In genomic region chr2:189221811-189222210, GRCh38 we compare ENCODE assay signal across 16 cellular contexts. TPM values are rescaled to one million over a fixed set of nuclear protein-coding genes. Genes with fewer than 3 reads are reported as not detected.
A peak's percentile ranks its signal among the peaks of the same experiment; 100 is the strongest.
DNase-seq lines count a peak whose midpoint lies in the region; TF ChIP-seq lines count a peak whose summit lies in the region.
"Had no signal": no experiment of that assay in that cellular context is flagged by ENCODE, and none has a peak within 500 bp of the region (broad histone marks: within the 10 kb centered on the region; RNA-seq: fewer than 3 reads in every experiment).

No MANE protein-coding gene starts in this region.

- H3K9me3 ChIP-seq in Loucy (ENCODE audit: insufficient read depth, low read depth, low read length) (no peaks in the 10 kb centered on the region), tibial nerve (peaks cover 0 to 2% (median 0%) of the 10 kb centered on the region in 4 donors)
- H3K9me3 ChIP-seq: gastroesophageal sphincter had no signal

- H4K20me1 ChIP-seq in Loucy (ENCODE audit: insufficient read depth, low read length, poor library complexity, severe bottlenecking) = no peaks in the 10 kb centered on the region

- no peak for TF ChIP-seq EP300 in tibial nerve (IDR thresholded peaks at IDR 0.05)

- no peak for TF ChIP-seq CTCF in Loucy (conservative IDR thresholded peaks at IDR 0.05; ENCODE audit: low read length)
- no peak for TF ChIP-seq CTCF in brain microvascular endothelial cell (IDR thresholded peaks at IDR 0.05; ENCODE audit: low read depth, low read length, missing control alignments)
- no peak for TF ChIP-seq CTCF in tibial nerve (IDR thresholded peaks at IDR 0.05)

- H3K4me3 ChIP-seq in ACC112 (ENCODE audit: low read depth, low read length) (peak overlapping the region; percentile 12; the same call in 1 of the 2 replicates), Loucy (ENCODE audit: low read length, poor library complexity, severe bottlenecking) (no peak overlapping the region), brain microvascular endothelial cell (ENCODE audit: low read depth, low read length) (no peak overlapping the region), tibial nerve (no peak overlapping the region)
- H3K4me3 ChIP-seq: gastroesophageal sphincter, GM23338 had no signal

- peak overlapping the region; percentile 38 for H2AFZ ChIP-seq in ACC112 (ENCODE audit: low read length, unreplicated experiment)
- H2AFZ ChIP-seq in Loucy (ENCODE audit: low read length) = no peak overlapping the region
- H2AFZ ChIP-seq: GM23338 had no signal

- peak overlapping the region; percentile 47 for H3K4me2 ChIP-seq in Loucy (ENCODE audit: low read depth, low read length, poor library complexity, severe bottlenecking)
- H3K4me2 ChIP-seq: GM23338 had no signal

- H3K4me1 ChIP-seq in ACC112 (ENCODE audit: control insufficient read depth, insufficient read depth, low read length, unreplicated experiment) (peaks cover 24% of the 10 kb centered on the region), Loucy (ENCODE audit: insufficient read depth, low read length, poor library complexity, severe bottlenecking) (peaks cover 42% of the 10 kb centered on the region), tibial nerve (peaks cover 0 to 10% (median 3%) of the 10 kb centered on the region in 4 donors)

- TF ChIP-seq POLR2A in tibial nerve (IDR thresholded peaks at IDR 0.05) = no peak

- peaks cover 3% of the 10 kb centered on the region; the same call in 1 of the 2 replicates for H3F3A ChIP-seq in Loucy (ENCODE audit: low read depth)

- H3K27ac ChIP-seq in ACC112 (ENCODE audit: low read depth, low read length) = peak overlapping the region; percentile 85
- peak overlapping the region; percentile 38 for H3K27ac ChIP-seq in brain microvascular endothelial cell
- peak overlapping the region in 2 of 4 donors; percentile 19 to 38 for H3K27ac ChIP-seq in tibial nerve
- no peak overlapping the region for H3K27ac ChIP-seq in caudate nucleus (ENCODE audit: low read depth, low read length)
- H3K27ac ChIP-seq: gastroesophageal sphincter had no signal

- DNase-seq in brain microvascular endothelial cell = no peak
- peak; percentile 54 for DNase-seq in iris pigment epithelial cell (ENCODE audit: low read depth)
- no peak for DNase-seq in tibial nerve (ENCODE audit: low spot score in 2 of 2)
- no peak for DNase-seq in caudate nucleus (lab: John Stamatoyannopoulos, UW)
- DNase-seq in T-helper 1 cell = no peak
- no peak for DNase-seq in D341Med (ENCODE audit: low spot score)
- DNase-seq: ACHN; activated CD4-positive, alpha-beta T cell treated with anti-CD3 and anti-CD28 coated beads for 36 hours; activated T-cell treated with anti-CD3 and anti-CD28 coated beads, Interleukin-2, amount 50 U/mL, for 4 hours; mesendoderm; NCI-H446 treated with DMSO at 0.1 percent for 48 hours; stimulated activated naive B cell treated with anti-CD40 and anti-IgM and Interleukin-4, amounts not matched to agents 10 μg/mL and 1 μg/mL and 100 μg/mL, for 72 hours had no signal

- H3K36me3 ChIP-seq in ACC112 (ENCODE audit: insufficient read depth, low read length) (no peaks in the 10 kb centered on the region), Loucy (ENCODE audit: insufficient read depth, low read length) (no peaks in the 10 kb centered on the region), brain microvascular endothelial cell (replicated peaks) (no peaks in the 10 kb centered on the region), tibial nerve (no peaks in the 10 kb centered on the region)
- H3K36me3 ChIP-seq: gastroesophageal sphincter had no signal

- no peaks in the 10 kb centered on the region for H3K79me2 ChIP-seq in ACC112 (ENCODE audit: control insufficient read depth, insufficient read depth, low read length, unreplicated experiment)
- H3K79me2 ChIP-seq in Loucy (ENCODE audit: insufficient read depth, low read length) = no peaks in the 10 kb centered on the region

- H3K9ac ChIP-seq in Loucy (ENCODE audit: low read depth, low read length, poor library complexity, severe bottlenecking) = no peak overlapping the region

- no peaks in the 10 kb centered on the region for H3K27me3 ChIP-seq in ACC112 (ENCODE audit: insufficient read depth, low read length)
- no peaks in the 10 kb centered on the region for H3K27me3 ChIP-seq in Loucy (ENCODE audit: insufficient read depth, low read length, poor library complexity, severe bottlenecking)
- no peaks in the 10 kb centered on the region for H3K27me3 ChIP-seq in brain microvascular endothelial cell (replicated peaks)
- H3K27me3 ChIP-seq in tibial nerve = no peaks in the 10 kb centered on the region
- H3K27me3 ChIP-seq: gastroesophageal sphincter had no signal

- in situ Hi-C loops in brain microvascular endothelial cell (cut with HindIII; ENCODE audit: low pct_ligation_motif_present, low sequenced_read_pairs) = no loop called here

- H3K9me2 ChIP-seq in Loucy (replicated peaks; ENCODE audit: low read depth, low read length) = no peaks in the 10 kb centered on the region

RNA-seq across cellular contexts. Expression of gene COL5A2, which starts 42.2 kb away (rescaled TPM):
- total RNA-seq in tibial nerve = 10 to 100 TPM; 34.7 to 60.4 (median 51.4) TPM
